18 cellular contexts compared by ENCODE assay signal in genomic region chr1:189149547-189150375, GRCh38.
A peak's percentile ranks its signal among the peaks of the same experiment; 100 is the strongest.
DNase-seq lines count a peak whose midpoint lies in the region; TF ChIP-seq lines count a peak whose summit lies in the region.
"Had no signal": no experiment of that assay in that cellular context is flagged by ENCODE, and none has a peak within 500 bp of the region (broad histone marks: within the 10 kb centered on the region; RNA-seq: fewer than 3 reads in every experiment).

No MANE protein-coding gene starts in this region.

- H3K27me3 ChIP-seq in testis, result no peaks in the 10 kb centered on the region
- H3K27me3 ChIP-seq: breast epithelium had no signal

- H3K27ac Mint-ChIP-seq in activated T-cell treated with anti-CD3 and anti-CD28 coated beads, Interleukin-2, amount 50 U/mL, for 24 hours, result no peak overlapping the region
- H3K27ac Mint-ChIP-seq: activated naive CD4-positive, alpha-beta T cell treated with anti-CD3 and anti-CD28 coated beads, Interleukin-2, amount 10 ng/mL, durations not matched to agents 7 days and 5 days; IgD-negative memory B cell had no signal

- no peak for TF ChIP-seq POLR2A in testis (IDR thresholded peaks at IDR 0.05)

- no peaks in the 10 kb centered on the region for H3K27me3 Mint-ChIP-seq in activated T-cell treated with anti-CD3 and anti-CD28 coated beads, Interleukin-2, amount 50 U/mL, for 24 hours
- H3K27me3 Mint-ChIP-seq: activated naive CD4-positive, alpha-beta T cell treated with anti-CD3 and anti-CD28 coated beads, Interleukin-2, amount 10 ng/mL, durations not matched to agents 7 days and 5 days; IgD-negative memory B cell had no signal

- H3K4me3 ChIP-seq in testis, result peak overlapping the region; percentile 43 to 46
- H3K4me3 ChIP-seq: breast epithelium, SK-N-MC, thoracic aorta had no signal

- no peaks in the 10 kb centered on the region for H3K36me3 ChIP-seq in testis (ENCODE audit: low read depth, missing control alignments)
- H3K36me3 ChIP-seq: breast epithelium, thoracic aorta had no signal

- no peaks in the 10 kb centered on the region for H3K9me3 ChIP-seq in testis
- H3K9me3 ChIP-seq: breast epithelium, thoracic aorta had no signal

- H3K27ac ChIP-seq in VCaP (no peak overlapping the region), testis (no peak overlapping the region)
- H3K27ac ChIP-seq: breast epithelium, SK-N-MC, thoracic aorta had no signal

- intact Hi-C loops in testis (cut with DNase I; ENCODE audit: low total_unique reads), result no loop called here

- WGBS in testis, 2 donors, result 75 to 78% methylated on average over 20 to 21 of the region's 21 CpGs

- no peaks in the 10 kb centered on the region for H3K9me3 Mint-ChIP-seq in activated T-cell treated with anti-CD3 and anti-CD28 coated beads, Interleukin-2, amount 50 U/mL, for 24 hours
- H3K9me3 Mint-ChIP-seq: activated naive CD4-positive, alpha-beta T cell treated with anti-CD3 and anti-CD28 coated beads, Interleukin-2, amount 10 ng/mL, durations not matched to agents 7 days and 5 days had no signal

- DNase-seq in NCI-H146 (lab: John Stamatoyannopoulos, UW) (peak; percentile 70), NCI-H146 treated with DMSO at 0.1 percent for 48 hours (lab: John Stamatoyannopoulos, UW; ENCODE audit: unreplicated experiment) (no peak), kidney tubule cell (ENCODE audit: low spot score) (peak; percentile 15), testis (peak; percentile 65), NCI-H82 treated with DMSO at 0.1 percent for 48 hours (lab: John Stamatoyannopoulos, UW; ENCODE audit: unreplicated experiment) (no peak)
- DNase-seq in effector CD8-positive, alpha-beta T cell (lab: John Stamatoyannopoulos, UW), result no peak
- no peak for DNase-seq in activated T-cell treated with anti-CD3 and anti-CD28 coated beads, Interleukin-2, amount 50 U/mL, for 24 hours
- DNase-seq: 8988T; activated naive CD4-positive, alpha-beta T cell treated with anti-CD3 and anti-CD28 coated beads, Interleukin-2, amount 10 ng/mL, durations not matched to agents 7 days and 5 days; COR-L47; mammary epithelial cell; NCI-H1417 treated with DMSO at 0.1 percent for 48 hours; NCI-H82 had no signal

- H3K36me3 Mint-ChIP-seq in activated T-cell treated with anti-CD3 and anti-CD28 coated beads, Interleukin-2, amount 50 U/mL, for 24 hours (ENCODE audit: low read depth), result no peaks in the 10 kb centered on the region
- H3K36me3 Mint-ChIP-seq: activated naive CD4-positive, alpha-beta T cell treated with anti-CD3 and anti-CD28 coated beads, Interleukin-2, amount 10 ng/mL, durations not matched to agents 7 days and 5 days; IgD-negative memory B cell had no signal

- no peaks in the 10 kb centered on the region for H3K4me1 Mint-ChIP-seq in activated T-cell treated with anti-CD3 and anti-CD28 coated beads, Interleukin-2, amount 50 U/mL, for 24 hours (ENCODE audit: low read depth)
- H3K4me1 Mint-ChIP-seq: activated naive CD4-positive, alpha-beta T cell treated with anti-CD3 and anti-CD28 coated beads, Interleukin-2, amount 10 ng/mL, durations not matched to agents 7 days and 5 days; IgD-negative memory B cell had no signal

- no peak overlapping the region for H3K4me3 Mint-ChIP-seq in activated T-cell treated with anti-CD3 and anti-CD28 coated beads, Interleukin-2, amount 50 U/mL, for 24 hours
- H3K4me3 Mint-ChIP-seq: activated naive CD4-positive, alpha-beta T cell treated with anti-CD3 and anti-CD28 coated beads, Interleukin-2, amount 10 ng/mL, durations not matched to agents 7 days and 5 days; IgD-negative memory B cell had no signal

- H3K4me1 ChIP-seq in testis, result no peaks in the 10 kb centered on the region
- H3K4me1 ChIP-seq: breast epithelium had no signal

- TF ChIP-seq CTCF in VCaP (conservative IDR thresholded peaks at IDR 0.05) (peak; percentile 42), testis (IDR thresholded peaks at IDR 0.05) (no peak)

Comparison
In these comparisons a context has a peak if more than half of its experiments do, and no peak if none do; other contexts are left out.
1. DNase-seq: peak in NCI-H146 (single experiment), kidney tubule cell (single experiment) and testis (single experiment); none in NCI-H146 treated with DMSO at 0.1 percent for 48 hours (single experiment), effector CD8-positive, alpha-beta T cell (single experiment), activated T-cell treated with anti-CD3 and anti-CD28 coated beads, Interleukin-2, amount 50 U/mL, for 24 hours (single experiment) and NCI-H82 treated with DMSO at 0.1 percent for 48 hours (single experiment).